26 cellular contexts compared by ENCODE assay signal in the genomic region with DNA sequence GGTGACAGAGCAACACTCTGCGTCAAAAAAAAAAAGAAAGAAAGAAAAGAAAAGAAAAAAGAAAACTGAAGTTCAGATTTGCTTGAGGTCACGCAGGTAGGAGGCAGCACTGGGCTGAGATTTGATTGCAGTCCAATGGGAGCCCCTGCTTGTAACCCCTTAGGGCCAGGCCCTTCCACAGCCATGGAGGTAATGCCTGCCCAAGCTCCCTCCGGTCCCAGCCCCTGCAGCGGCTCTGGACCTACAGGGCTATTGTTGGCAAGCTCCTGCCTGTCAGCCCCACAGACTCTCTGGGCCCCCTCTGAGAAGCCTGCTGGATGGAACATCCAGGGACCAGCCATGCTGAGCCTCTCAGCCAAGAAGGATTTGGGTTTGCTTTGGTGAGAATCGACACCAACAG. TPM values are rescaled to one million over a fixed set of nuclear protein-coding genes. Genes with fewer than 3 reads are reported as not detected.
A peak's percentile ranks its signal among the peaks of the same experiment; 100 is the strongest.
DNase-seq lines count a peak whose midpoint lies in the region; ATAC-seq and TF ChIP-seq lines count a peak whose summit lies in the region.
"Had no signal": no experiment of that assay in that cellular context is flagged by ENCODE, and none has a peak within 500 bp of the region (broad histone marks: within the 10 kb centered on the region; RNA-seq: fewer than 3 reads in every experiment).

No MANE protein-coding gene starts in this region.

- H3K36me3 ChIP-seq in GM06990 (ENCODE audit: control insufficient read depth, insufficient read depth, low read length) (no peaks in the 10 kb centered on the region), osteoblast (ENCODE audit: insufficient read depth, low read length) (no peaks in the 10 kb centered on the region)
- H3K36me3 ChIP-seq: HAP-1, prostate gland, sigmoid colon, upper lobe of right lung had no signal

- H3K9me3 ChIP-seq in osteoblast (ENCODE audit: low read depth, low read length), result no peaks in the 10 kb centered on the region
- H3K9me3 ChIP-seq: HAP-1, prostate gland, sigmoid colon, upper lobe of right lung had no signal

- no peak overlapping the region for H3K4me2 ChIP-seq in osteoblast (ENCODE audit: insufficient read depth, low read length)
- H3K4me2 ChIP-seq: hepatocyte had no signal

- peak; percentile 10 for TF ChIP-seq CTCF in GM06990 (IDR thresholded peaks at IDR 0.05; ENCODE audit: insufficient read depth, low read length, poor library complexity, severe bottlenecking)
- no peak for TF ChIP-seq CTCF in HL-60 (IDR thresholded peaks at IDR 0.05; ENCODE audit: insufficient read depth, low read length)
- TF ChIP-seq CTCF in foreskin keratinocyte (conservative IDR thresholded peaks at IDR 0.05), result peak; percentile 6
- no peak for TF ChIP-seq CTCF in osteoblast (IDR thresholded peaks at IDR 0.05; ENCODE audit: extremely low read depth, low read depth, low read length)
- no peak for TF ChIP-seq CTCF in GM10266 (IDR thresholded peaks at IDR 0.05; ENCODE audit: control insufficient read depth, insufficient read depth, low read depth, missing control alignments)

- H3K4me1 ChIP-seq in foreskin keratinocyte, result peaks cover 8% of the 10 kb centered on the region
- H3K4me1 ChIP-seq in osteoblast (ENCODE audit: insufficient read depth, low read length), result peaks cover 24% of the 10 kb centered on the region

- peaks cover 9% of the 10 kb centered on the region for H3K79me2 ChIP-seq in osteoblast (ENCODE audit: insufficient read depth, low read length)

- DNase-seq in GM06990 (ENCODE audit: extremely low read depth, insufficient read length) (no peak), HL-60 (ENCODE audit: low read depth in 1 of 2, low spot score in 1 of 2) (no peak), foreskin keratinocyte (no peak), osteoblast (ENCODE audit: insufficient read length, low spot score, missing footprints) (peak; percentile 36), activated gamma-delta T cell treated with Interleukin-2 at 50 U/mL for 16 hours (no peak), GM10266 (ENCODE audit: extremely low spot score) (no peak)
- DNase-seq in stimulated activated naive CD8-positive, alpha-beta T cell treated with anti-CD3 and anti-CD28 coated beads, Interleukin-15, Interleukin-2, amounts not matched to agents 100 U/mL and 50 U/mL, for 24 hours, result no peak
- DNase-seq: activated CD4-positive, alpha-beta memory T cell treated with anti-CD3 and anti-CD28 coated beads, Interleukin-2, amount 10 ng/mL, durations not matched to agents 7 days and 5 days; activated CD8-positive, alpha-beta memory T cell treated with anti-CD3 and anti-CD28 coated beads, Interleukin-2, amount 50 U/mL, for 4 hours; activated naive CD4-positive, alpha-beta T cell treated with Interleukin-2 at 50 U/mL for 16 hours; Calu3; CD4-positive, CD25-positive, alpha-beta regulatory T cell; dorsolateral prefrontal cortex; Karpas-422; left colon; NCI-H1417 treated with DMSO at 0.1 percent for 48 hours; NCI-H2029 treated with DMSO at 0.1 percent for 48 hours; NCI-H524 treated with DMSO at 0.1 percent for 48 hours; SHP77 treated with DMSO at 0.1 percent for 48 hours; sigmoid colon; stimulated activated CD4-positive, alpha-beta T cell treated with anti-CD3 and anti-CD28 coated beads, Interleukin-4, amount 100 ng/mL, for 4 hours; upper lobe of right lung had no signal

- H2AFZ ChIP-seq in osteoblast (ENCODE audit: low read length), result no peak overlapping the region
- H2AFZ ChIP-seq: hepatocyte had no signal

- no peaks in the 10 kb centered on the region for H4K20me1 ChIP-seq in osteoblast (ENCODE audit: insufficient read depth, low read length)

- peak overlapping the region; percentile 91 for H3K27ac ChIP-seq in HL-60 (replicated peaks)
- H3K27ac ChIP-seq in foreskin keratinocyte, result no peak overlapping the region
- no peak overlapping the region for H3K27ac ChIP-seq in osteoblast (ENCODE audit: low read depth, low read length)
- H3K27ac ChIP-seq: dorsolateral prefrontal cortex, hepatocyte, prostate gland, sigmoid colon had no signal

- no peak overlapping the region for H3K4me3 ChIP-seq in GM06990 (replicated peaks; ENCODE audit: low read depth, low read length)
- H3K4me3 ChIP-seq in HL-60 (replicated peaks; ENCODE audit: insufficient read depth, low read length), result no peak overlapping the region
- H3K4me3 ChIP-seq in osteoblast (ENCODE audit: insufficient read depth, low read length), result no peak overlapping the region
- H3K4me3 ChIP-seq: dorsolateral prefrontal cortex, GM12878, HAP-1, hepatocyte, prostate gland, sigmoid colon, upper lobe of right lung had no signal

- no peak for ATAC-seq in foreskin keratinocyte
- ATAC-seq in stimulated activated naive CD8-positive, alpha-beta T cell treated with anti-CD3 and anti-CD28 coated beads, Interleukin-15, Interleukin-2, amounts not matched to agents 100 U/mL and 50 U/mL, for 24 hours, result no peak
- ATAC-seq: GM12878, left colon, upper lobe of right lung had no signal

- H3K27me3 ChIP-seq in GM06990 (replicated peaks; ENCODE audit: control insufficient read depth, insufficient read depth, low read length), result no peaks in the 10 kb centered on the region
- no peaks in the 10 kb centered on the region for H3K27me3 ChIP-seq in HL-60 (ENCODE audit: insufficient read depth, poor library complexity, severe bottlenecking)
- H3K27me3 ChIP-seq in foreskin keratinocyte, result no peaks in the 10 kb centered on the region
- no peaks in the 10 kb centered on the region for H3K27me3 ChIP-seq in osteoblast (ENCODE audit: insufficient read depth, low read length)
- H3K27me3 ChIP-seq: dorsolateral prefrontal cortex, hepatocyte, sigmoid colon, upper lobe of right lung had no signal

RNA-seq across cellular contexts. Expression of a gene that starts 12.2 kb away (rescaled TPM):
- total RNA-seq in foreskin keratinocyte (124 and 137 TPM in 2 replicates), osteoblast (14.7 and 15.6 TPM in 2 replicates)
- polyA plus RNA-seq in foreskin keratinocyte, result 127 and 136 TPM in 2 replicates

Comparison
In these comparisons a context has a peak if more than half of its experiments do, and no peak if none do; other contexts are left out.
1. CTCF ChIP-seq: peak in GM06990 (single experiment) and foreskin keratinocyte (single experiment); none in HL-60 (single experiment), osteoblast (single experiment) and GM10266 (single experiment).